ENCODE assay signal across 11 cellular contexts in genomic region chr6:109082178-109082577, GRCh38. TPM values are rescaled to one million over a fixed set of nuclear protein-coding genes. Genes with fewer than 3 reads are reported as not detected.
DNase-seq lines count a peak whose midpoint lies in the region; ATAC-seq, FAIRE-seq and TF ChIP-seq lines count a peak whose summit lies in the region.
"Had no signal": no experiment of that assay in that cellular context is flagged by ENCODE, and none has a peak within 500 bp of the region (broad histone marks: within the 10 kb centered on the region; RNA-seq: fewer than 3 reads in every experiment).

No MANE protein-coding gene starts in this region.

- no peaks in the 10 kb centered on the region for H3K36me3 ChIP-seq in ascending aorta
- H3K36me3 ChIP-seq in small intestine (ENCODE audit: control insufficient read depth in 2 of 2, insufficient read depth in 2 of 2, low read length in 2 of 2) = peaks cover 0 to 4% of the 10 kb centered on the region in 2 donors

- H3K4me1 ChIP-seq in ascending aorta (peaks cover 12 to 33% of the 10 kb centered on the region in 2 donors), small intestine (ENCODE audit: control insufficient read depth in 2 of 2, insufficient read depth in 1 of 2, low read depth in 1 of 2, low read length in 1 of 2) (no peaks in the 10 kb centered on the region)

- H3K4me3 ChIP-seq in ascending aorta = no peak overlapping the region
- H3K4me3 ChIP-seq in small intestine (ENCODE audit: low read depth in 1 of 2, low read length in 2 of 2) = no peak overlapping the region

- FAIRE-seq in small intestine (lab: Jason Lieb, UNC) = no peak

- DNase-seq in AG08395 (ENCODE audit: low spot score) = peak; percentile 33
- DNase-seq in Kasumi-1 (lab: John Stamatoyannopoulos, UW) = peak; percentile 68 to 69
- DNase-seq in ascending aorta (ENCODE audit: low spot score in 2 of 2) = no peak
- no peak for DNase-seq in left lobe of liver (ENCODE audit: low spot score)
- DNase-seq in KBM-7 = no peak
- DNase-seq in NCI-H1694 (lab: John Stamatoyannopoulos, UW) = no peak
- DNase-seq in small intestine = no peak
- DNase-seq: activated CD4-positive, CD25-positive, alpha-beta regulatory T cell treated with anti-CD3 and anti-CD28 coated beads, Interleukin-2, amount 50 U/mL, for 72 hours; NK-92 treated with Interleukin-12 subunit alpha and Interleukin-12 subunit beta, amount 100 ng/mL, for 24 hours; stimulated activated CD4-positive, alpha-beta T cell treated with anti-CD3 and anti-CD28 coated beads, Interleukin-4, amount 100 ng/mL, for 24 hours had no signal

- H3K9me3 ChIP-seq in ascending aorta = no peaks in the 10 kb centered on the region
- H3K9me3 ChIP-seq in small intestine (ENCODE audit: control insufficient read depth, low read depth) = no peaks in the 10 kb centered on the region

- H3K27me3 ChIP-seq in ascending aorta = no peaks in the 10 kb centered on the region
- H3K27me3 ChIP-seq in small intestine (ENCODE audit: control insufficient read depth in 2 of 2, insufficient read depth in 2 of 2, low read length in 2 of 2) = no peaks in the 10 kb centered on the region

- intact Hi-C loops in ascending aorta (cut with DNase I) = loop anchor here (2.0 to 5.0 kb wide), 2 partner anchors 71 to 525 kb away; no protein-coding TSS in a partner anchor

- in situ Hi-C loops in KBM-7 (cut with MboI; ENCODE audit: low pct_unique_long_range_greater_than_20kb, low sequenced_read_pairs) = loop anchor here (25.0 kb wide), 1 partner anchor 1120 kb away; the partner anchor contains the start of gene SEC63

- peak in 1 of 3 experiments; percentile 19 for TF ChIP-seq CTCF in ascending aorta (IDR thresholded peaks at IDR 0.05)

- H3K27ac ChIP-seq in ascending aorta = peak overlapping the region; percentile 47 to 82
- H3K27ac ChIP-seq in small intestine (ENCODE audit: low read depth in 1 of 2, low read length in 1 of 2) = no peak overlapping the region

- peak; percentile 31 for ATAC-seq in left lobe of liver
- no peak for ATAC-seq in HG03159 (IDR thresholded peaks at IDR 0.05; ENCODE audit: unreplicated experiment)

- 84 to 89% (median 86%) methylated on average over 1 of the region's 1 CpG for WGBS in small intestine, 3 donors

RNA-seq across cellular contexts. Expression of gene SESN1, which starts 12.5 kb away (rescaled TPM):
- total RNA-seq in ascending aorta = 49.0 TPM
- total RNA-seq in left lobe of liver = 10.5 TPM
- 10 to 100 TPM; 13.8 to 17.8 (median 15.7) TPM for polyA plus RNA-seq in small intestine

RNA-seq across cellular contexts. Expression of gene CEP57L1, which starts 13.1 kb away (rescaled TPM):
- 1.1 TPM for total RNA-seq in ascending aorta
- total RNA-seq in left lobe of liver = 7.2 TPM
- polyA plus RNA-seq in small intestine = 1 to 10 TPM; 3.0 to 9.1 (median 7.6) TPM

Comparison
In these comparisons a context has a peak if more than half of its experiments do, and no peak if none do; other contexts are left out.
1. DNase-seq: peak in AG08395 (single experiment) and Kasumi-1 (2 of 2); none in ascending aorta (0 of 2), left lobe of liver (single experiment), KBM-7 (single experiment), NCI-H1694 (single experiment) and small intestine (single experiment).
2. H3K27ac ChIP-seq: peak in ascending aorta (2 of 2); none in small intestine (0 of 2).